8 cellular contexts compared by ENCODE assay signal in genomic region chr5:6632324-6632930, GRCh38. TPM values are rescaled to one million over a fixed set of nuclear protein-coding genes. Genes with fewer than 3 reads are reported as not detected.
DNase-seq lines count a peak whose midpoint lies in the region; ATAC-seq and TF ChIP-seq lines count a peak whose summit lies in the region.

No MANE protein-coding gene starts in this region.

- peak overlapping the region; percentile 93 for H3K27ac Mint-ChIP-seq in activated CD4-positive, alpha-beta memory T cell treated with anti-CD3 and anti-CD28 coated beads, Interleukin-2, amount 10 ng/mL, durations not matched to agents 7 days and 5 days

- ATAC-seq in GM21447 (IDR thresholded peaks at IDR 0.05; ENCODE audit: unreplicated experiment) = peak; percentile 8
- peak in 2 of 4 donors; percentile 30 to 49 for ATAC-seq in heart left ventricle

- peak overlapping the region; percentile 90 for H3K4me3 ChIP-seq in GM08714 (ENCODE audit: low read length)
- H3K4me3 ChIP-seq in heart left ventricle = peak overlapping the region; percentile 75 to 99 (median 94)

- no peaks in the 10 kb centered on the region for H3K9me3 Mint-ChIP-seq in activated CD4-positive, alpha-beta memory T cell treated with anti-CD3 and anti-CD28 coated beads, Interleukin-2, amount 10 ng/mL, durations not matched to agents 7 days and 5 days

- peaks cover 0 to 42% (median 29%) of the 10 kb centered on the region in 9 donors for H3K36me3 ChIP-seq in heart left ventricle

- no peak for TF ChIP-seq CTCF in heart left ventricle (IDR thresholded peaks at IDR 0.05)

- H3K27me3 ChIP-seq in heart left ventricle = no peaks in the 10 kb centered on the region

- TF ChIP-seq POLR2A in heart left ventricle (IDR thresholded peaks at IDR 0.05) = peak in 1 of 2 donors; percentile 17

- peak overlapping the region; percentile 96 for H3K4me3 Mint-ChIP-seq in activated CD4-positive, alpha-beta memory T cell treated with anti-CD3 and anti-CD28 coated beads, Interleukin-2, amount 10 ng/mL, durations not matched to agents 7 days and 5 days

- intact Hi-C loops in heart left ventricle (cut with DNase I) = loop anchor here (1.0 to 10.0 kb wide), 9 partner anchors 80 to 258 kb away; partner anchors contain the start of genes TENT4A (in 6 of the 10) and MED10 (in 1 of the 10)

- WGBS in heart left ventricle, 4 donors = 1% methylated on average over 21 to 40 of the region's 40 CpGs

- H3K27ac ChIP-seq in heart left ventricle = peak overlapping the region; percentile 92 to 99 (median 97)

- no peaks in the 10 kb centered on the region for H3K27me3 Mint-ChIP-seq in activated CD4-positive, alpha-beta memory T cell treated with anti-CD3 and anti-CD28 coated beads, Interleukin-2, amount 10 ng/mL, durations not matched to agents 7 days and 5 days

- H3K9me3 ChIP-seq in heart left ventricle = no peaks in the 10 kb centered on the region

- peak; percentile 64 for DNase-seq in HT-29 (ENCODE audit: low spot score)
- DNase-seq in activated CD4-positive, alpha-beta memory T cell treated with anti-CD3 and anti-CD28 coated beads, Interleukin-2, amount 10 ng/mL, durations not matched to agents 7 days and 5 days = no peak
- peak in 2 of 5 donors; percentile 21 to 36 for DNase-seq in heart left ventricle
- peak; percentile 3 for DNase-seq in putamen (ENCODE audit: low spot score)
- DNase-seq in NCI-H1930 (lab: John Stamatoyannopoulos, UW) = no peak
- DNase-seq in amniotic stem cell (lab: John Stamatoyannopoulos, UW) = no peak

- peaks cover 0 to 38% (median 25%) of the 10 kb centered on the region in 12 donors for H3K4me1 ChIP-seq in heart left ventricle

- POLR2A ChIA-PET in activated CD4-positive, alpha-beta memory T cell treated with anti-CD3 and anti-CD28 coated beads, Interleukin-2, amount 10 ng/mL, durations not matched to agents 7 days and 5 days (lab: Charles Lee) = interaction anchor here (0.7 to 5.5 kb wide), 21 partner anchors 8 to 1226 kb away, joined by 3 to 63 read pairs (median 5); partner anchors contain the start of genes MED10 and TENT4A

- peaks cover 54% of the 10 kb centered on the region for H3K36me3 Mint-ChIP-seq in activated CD4-positive, alpha-beta memory T cell treated with anti-CD3 and anti-CD28 coated beads, Interleukin-2, amount 10 ng/mL, durations not matched to agents 7 days and 5 days (ENCODE audit: low read depth)

- H3K4me1 Mint-ChIP-seq in activated CD4-positive, alpha-beta memory T cell treated with anti-CD3 and anti-CD28 coated beads, Interleukin-2, amount 10 ng/mL, durations not matched to agents 7 days and 5 days = peaks cover 59% of the 10 kb centered on the region

- CTCF ChIA-PET in activated CD4-positive, alpha-beta memory T cell treated with anti-CD3 and anti-CD28 coated beads, Interleukin-2, amount 10 ng/mL, durations not matched to agents 7 days and 5 days (lab: Charles Lee) = interaction anchor here (0.9 to 2.2 kb wide), 7 partner anchors 79 to 254 kb away, joined by 3 to 13 read pairs (median 4); partner anchors contain the start of gene MED10

RNA-seq across cellular contexts. Expression of gene NSUN2, which starts 0.4 kb away (rescaled TPM):
- total RNA-seq in HT-29 (2014; rRNA removed; shearing (Covaris generic)) = 76.7 and 83.3 TPM in 2 replicates
- total RNA-seq in activated CD4-positive, alpha-beta memory T cell treated with anti-CD3 and anti-CD28 coated beads, Interleukin-2, amount 10 ng/mL, durations not matched to agents 7 days and 5 days = 10 to 100 TPM; 63.5 to 73.3 TPM
- 10 to 100 TPM; 25.1 to 42.6 (median 34.0) TPM for total RNA-seq in heart left ventricle
- polyA plus RNA-seq in heart left ventricle = 10 to 100 TPM; 21.9 to 42.7 TPM

RNA-seq across cellular contexts. Expression of gene SRD5A1, which starts 0.8 kb away (rescaled TPM):
- 41.9 and 67.3 TPM in 2 replicates for total RNA-seq in HT-29 (2014; rRNA removed; shearing (Covaris generic))
- total RNA-seq in activated CD4-positive, alpha-beta memory T cell treated with anti-CD3 and anti-CD28 coated beads, Interleukin-2, amount 10 ng/mL, durations not matched to agents 7 days and 5 days = 10 to 100 TPM; 10.2 to 12.4 TPM
- total RNA-seq in heart left ventricle = 1 to 10 TPM; 2.3 to 6.7 (median 4.0) TPM
- 1 to 10 TPM in 1 of 2 donors, under 1 TPM in 1; 0.80 to 3.1 TPM for polyA plus RNA-seq in heart left ventricle

Comparison
In these comparisons a context has a peak if more than half of its experiments do, and no peak if none do; other contexts are left out.
1. DNase-seq: peak in HT-29 (single experiment) and putamen (single experiment); none in activated CD4-positive, alpha-beta memory T cell treated with anti-CD3 and anti-CD28 coated beads, Interleukin-2, amount 10 ng/mL, durations not matched to agents 7 days and 5 days (single experiment), NCI-H1930 (0 of 2) and amniotic stem cell (single experiment).